ENCODE assay signal across 9 cellular contexts in the genomic region with DNA sequence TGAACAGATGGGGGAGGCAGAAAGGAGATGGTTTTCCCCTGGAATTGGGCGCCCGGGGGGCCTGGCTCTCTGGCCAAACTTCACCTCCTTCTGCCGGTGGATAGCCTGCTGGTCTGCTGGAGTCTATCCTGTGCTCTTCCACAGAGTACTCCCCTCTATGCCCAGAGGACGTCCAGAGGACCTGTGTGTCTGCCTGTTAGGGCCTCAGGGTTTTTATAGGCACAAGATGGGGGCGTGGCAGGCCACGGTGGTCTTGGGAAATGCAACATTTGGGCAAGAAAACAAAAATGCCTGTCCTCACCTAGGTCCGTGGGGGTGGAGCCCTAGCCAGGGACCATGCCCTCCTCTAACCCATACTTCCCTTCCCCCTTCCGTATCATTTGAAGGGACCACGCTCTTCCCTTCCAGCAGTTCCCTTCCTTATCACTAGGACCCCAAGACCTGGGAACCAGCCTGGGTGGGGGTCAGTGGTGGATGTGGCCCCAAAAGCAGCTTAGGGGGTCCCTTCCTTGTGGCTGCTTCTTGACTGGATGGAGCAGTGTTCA. TPM values are rescaled to one million over a fixed set of nuclear protein-coding genes. Genes with fewer than 3 reads are reported as not detected.
DNase-seq lines count a peak whose midpoint lies in the region; ATAC-seq, FAIRE-seq and TF ChIP-seq lines count a peak whose summit lies in the region.
"Had no signal": no experiment of that assay in that cellular context is flagged by ENCODE, and none has a peak within 500 bp of the region (broad histone marks: within the 10 kb centered on the region; RNA-seq: fewer than 3 reads in every experiment).

No MANE protein-coding gene starts in this region.

- H3K9ac ChIP-seq in liver (ENCODE audit: low read depth in 1 of 2, low read length in 2 of 2): no peak overlapping the region

- H3K27ac Mint-ChIP-seq in activated T-cell treated with anti-CD3 and anti-CD28 coated beads, Interleukin-2, amount 50 U/mL, for 72 hours: no peak overlapping the region

- no peak for TF ChIP-seq POLR2A in transverse colon (IDR thresholded peaks at IDR 0.05)

- no peak for ATAC-seq in activated T-cell treated with anti-CD3 and anti-CD28 coated beads, Interleukin-2, amount 50 U/mL, for 72 hours (replicated peaks in 1 of 2)
- ATAC-seq in HG02763 (IDR thresholded peaks at IDR 0.05; ENCODE audit: unreplicated experiment): no peak

- no peak for TF ChIP-seq CTCF in liver (IDR thresholded peaks at IDR 0.05; ENCODE audit: low read depth, low read length, missing input control)
- no peak for TF ChIP-seq CTCF in transverse colon (IDR thresholded peaks at IDR 0.05)
- TF ChIP-seq CTCF in D721Med (IDR thresholded peaks at IDR 0.05; ENCODE audit: insufficient read depth, missing control alignments): no peak

- WGBS in liver: 91% methylated on average over 9 of the region's 9 CpGs
- WGBS in transverse colon (ENCODE audit: low coverage in 1 of 2), 2 donors: 78 to 88% methylated on average over 4 to 9 of the region's 9 CpGs

- H3K9me3 Mint-ChIP-seq in activated T-cell treated with anti-CD3 and anti-CD28 coated beads, Interleukin-2, amount 50 U/mL, for 72 hours: no peaks in the 10 kb centered on the region

- no peak for TF ChIP-seq RAD21 in liver (IDR thresholded peaks at IDR 0.05)

- no peak for DNase-seq in activated T-cell treated with anti-CD3 and anti-CD28 coated beads, Interleukin-2, amount 50 U/mL, for 72 hours
- DNase-seq in activated T-cell treated with anti-CD3 and anti-CD28 coated beads, Interleukin-2, amount 50 U/mL, for 48 hours: no peak
- DNase-seq in amniotic epithelial cell (ENCODE audit: low read depth) (peak; percentile 3), transverse colon (no peak), D721Med (ENCODE audit: insufficient read length, low spot score) (no peak)
- no peak for DNase-seq in stimulated activated CD4-positive, alpha-beta T cell treated with anti-CD3 and anti-CD28 coated beads, Interleukin-1b, Interleukin-23, amount 100 ng/mL, for 48 hours
- DNase-seq: SJCRH30 had no signal

- H3K4me3 ChIP-seq in liver (ENCODE audit: low read depth in 1 of 3, low read length in 3 of 3) (peak overlapping the region in 2 of 3 donors; percentile 53 to 65), transverse colon (peak overlapping the region; percentile 16 to 53 (median 36))
- H3K4me3 ChIP-seq: SJCRH30 had no signal

- FAIRE-seq in D721Med (lab: Jason Lieb, UNC): no peak

- in situ Hi-C loops in transverse colon (cut with MboI; ENCODE audit: low pct_ligation_motif_present in 1 of 4, low pct_unique_long_range_greater_than_20kb in 1 of 4, low sequenced_read_pairs in 3 of 4): no loop called here

- peaks cover 0 to 11% (median 2%) of the 10 kb centered on the region in 4 donors for H3K4me1 ChIP-seq in liver (ENCODE audit: control insufficient read depth in 4 of 4, insufficient read depth in 4 of 4, low read length in 3 of 4)
- peaks cover 0 to 4% (median 2%) of the 10 kb centered on the region in 4 donors for H3K4me1 ChIP-seq in transverse colon
- H3K4me1 ChIP-seq: SJCRH30 had no signal

- H3K27ac ChIP-seq in liver (ENCODE audit: low read depth in 1 of 2, low read length in 2 of 2) (no peak overlapping the region), transverse colon (peak overlapping the region in 3 of 4 donors; percentile 13 to 41 (median 39))
- H3K27ac ChIP-seq: SJCRH30 had no signal

- H3K4me3 Mint-ChIP-seq in activated T-cell treated with anti-CD3 and anti-CD28 coated beads, Interleukin-2, amount 50 U/mL, for 72 hours: peak overlapping the region; percentile 88 to 91

- H3K36me3 ChIP-seq in liver (ENCODE audit: control insufficient read depth in 4 of 4, insufficient read depth in 3 of 4, low read depth in 1 of 4, low read length in 3 of 4): no peaks in the 10 kb centered on the region
- H3K36me3 ChIP-seq in transverse colon: no peaks in the 10 kb centered on the region
- H3K36me3 ChIP-seq: SJCRH30 had no signal

- H3K27me3 ChIP-seq in liver (ENCODE audit: control insufficient read depth in 4 of 4, insufficient read depth in 4 of 4, low read length in 3 of 4) (no peaks in the 10 kb centered on the region), transverse colon (no peaks in the 10 kb centered on the region)
- H3K27me3 ChIP-seq: SJCRH30 had no signal

- TF ChIP-seq EP300 in transverse colon (IDR thresholded peaks at IDR 0.05; ENCODE audit: low read depth): no peak

- peaks cover 16% of the 10 kb centered on the region for H3K4me1 Mint-ChIP-seq in activated T-cell treated with anti-CD3 and anti-CD28 coated beads, Interleukin-2, amount 50 U/mL, for 72 hours (ENCODE audit: low read depth)

- no peaks in the 10 kb centered on the region for H3K36me3 Mint-ChIP-seq in activated T-cell treated with anti-CD3 and anti-CD28 coated beads, Interleukin-2, amount 50 U/mL, for 72 hours (ENCODE audit: insufficient read depth in 2 of 2)

- no peaks in the 10 kb centered on the region for H3K9me3 ChIP-seq in liver (ENCODE audit: control insufficient read depth in 4 of 4, low read length in 3 of 4)
- H3K9me3 ChIP-seq in transverse colon: no peaks in the 10 kb centered on the region
- H3K9me3 ChIP-seq: SJCRH30 had no signal

- intact Hi-C loops in transverse colon (cut with DNase I; ENCODE audit: low total_unique reads): loop anchor here (5.0 kb wide), 1 partner anchor 313 kb away; no protein-coding TSS in a partner anchor

- H3K27me3 Mint-ChIP-seq in activated T-cell treated with anti-CD3 and anti-CD28 coated beads, Interleukin-2, amount 50 U/mL, for 72 hours (ENCODE audit: low read depth): no peaks in the 10 kb centered on the region

TF ChIP-seq in liver, 16 proteins besides CTCF, POLR2A, EP300 and RAD21:
- TF ChIP-seq JUND (IDR thresholded peaks at IDR 0.05): no peak
- no peak for TF ChIP-seq FOXA1 (IDR thresholded peaks at IDR 0.05)
- TF ChIP-seq RXRA (IDR thresholded peaks at IDR 0.05): no peak
- TF ChIP-seq, protein P1, sequence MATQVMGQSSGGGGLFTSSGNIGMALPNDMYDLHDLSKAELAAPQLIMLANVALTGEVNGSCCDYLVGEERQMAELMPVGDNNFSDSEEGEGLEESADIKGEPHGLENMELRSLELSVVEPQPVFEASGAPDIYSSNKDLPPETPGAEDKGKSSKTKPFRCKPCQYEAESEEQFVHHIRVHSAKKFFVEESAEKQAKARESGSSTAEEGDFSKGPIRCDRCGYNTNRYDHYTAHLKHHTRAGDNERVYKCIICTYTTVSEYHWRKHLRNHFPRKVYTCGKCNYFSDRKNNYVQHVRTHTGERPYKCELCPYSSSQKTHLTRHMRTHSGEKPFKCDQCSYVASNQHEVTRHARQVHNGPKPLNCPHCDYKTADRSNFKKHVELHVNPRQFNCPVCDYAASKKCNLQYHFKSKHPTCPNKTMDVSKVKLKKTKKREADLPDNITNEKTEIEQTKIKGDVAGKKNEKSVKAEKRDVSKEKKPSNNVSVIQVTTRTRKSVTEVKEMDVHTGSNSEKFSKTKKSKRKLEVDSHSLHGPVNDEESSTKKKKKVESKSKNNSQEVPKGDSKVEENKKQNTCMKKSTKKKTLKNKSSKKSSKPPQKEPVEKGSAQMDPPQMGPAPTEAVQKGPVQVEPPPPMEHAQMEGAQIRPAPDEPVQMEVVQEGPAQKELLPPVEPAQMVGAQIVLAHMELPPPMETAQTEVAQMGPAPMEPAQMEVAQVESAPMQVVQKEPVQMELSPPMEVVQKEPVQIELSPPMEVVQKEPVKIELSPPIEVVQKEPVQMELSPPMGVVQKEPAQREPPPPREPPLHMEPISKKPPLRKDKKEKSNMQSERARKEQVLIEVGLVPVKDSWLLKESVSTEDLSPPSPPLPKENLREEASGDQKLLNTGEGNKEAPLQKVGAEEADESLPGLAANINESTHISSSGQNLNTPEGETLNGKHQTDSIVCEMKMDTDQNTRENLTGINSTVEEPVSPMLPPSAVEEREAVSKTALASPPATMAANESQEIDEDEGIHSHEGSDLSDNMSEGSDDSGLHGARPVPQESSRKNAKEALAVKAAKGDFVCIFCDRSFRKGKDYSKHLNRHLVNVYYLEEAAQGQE (IDR thresholded peaks at IDR 0.05): no peak
- TF ChIP-seq, protein P2, sequence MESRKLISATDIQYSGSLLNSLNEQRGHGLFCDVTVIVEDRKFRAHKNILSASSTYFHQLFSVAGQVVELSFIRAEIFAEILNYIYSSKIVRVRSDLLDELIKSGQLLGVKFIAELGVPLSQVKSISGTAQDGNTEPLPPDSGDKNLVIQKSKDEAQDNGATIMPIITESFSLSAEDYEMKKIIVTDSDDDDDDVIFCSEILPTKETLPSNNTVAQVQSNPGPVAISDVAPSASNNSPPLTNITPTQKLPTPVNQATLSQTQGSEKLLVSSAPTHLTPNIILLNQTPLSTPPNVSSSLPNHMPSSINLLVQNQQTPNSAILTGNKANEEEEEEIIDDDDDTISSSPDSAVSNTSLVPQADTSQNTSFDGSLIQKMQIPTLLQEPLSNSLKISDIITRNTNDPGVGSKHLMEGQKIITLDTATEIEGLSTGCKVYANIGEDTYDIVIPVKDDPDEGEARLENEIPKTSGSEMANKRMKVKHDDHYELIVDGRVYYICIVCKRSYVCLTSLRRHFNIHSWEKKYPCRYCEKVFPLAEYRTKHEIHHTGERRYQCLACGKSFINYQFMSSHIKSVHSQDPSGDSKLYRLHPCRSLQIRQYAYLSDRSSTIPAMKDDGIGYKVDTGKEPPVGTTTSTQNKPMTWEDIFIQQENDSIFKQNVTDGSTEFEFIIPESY (IDR thresholded peaks at IDR 0.05): no peak
- TF ChIP-seq FOXA2 (IDR thresholded peaks at IDR 0.05): no peak
- TF ChIP-seq SP1 (IDR thresholded peaks at IDR 0.05): no peak
- TF ChIP-seq TAF1 (conservative IDR thresholded peaks at IDR 0.05): no peak
- no peak for TF ChIP-seq YY1 (IDR thresholded peaks at IDR 0.05)
- TF ChIP-seq HNF4A (conservative IDR thresholded peaks at IDR 0.05): no peak

RNA-seq across cellular contexts. Expression of a gene that starts 53.6 kb away (rescaled TPM):
- 10 to 100 TPM; 16.2 to 20.2 TPM for total RNA-seq in activated T-cell treated with anti-CD3 and anti-CD28 coated beads, Interleukin-2, amount 50 U/mL, for 72 hours
- total RNA-seq in liver (1 to 10 TPM; 3.6 to 5.9 TPM), transverse colon (10 to 100 TPM in 2 of 4 donors, 1 to 10 TPM in 2; 5.2 to 17.1 (median 11.0) TPM)
- 1 to 10 TPM; 1.1 to 2.8 TPM for polyA plus RNA-seq in liver

Comparison
In these comparisons a context has a peak if more than half of its experiments do, and no peak if none do; other contexts are left out.
1. H3K27ac ChIP-seq: peak in transverse colon (3 of 4); none in liver (0 of 2).